In the genomic region with DNA sequence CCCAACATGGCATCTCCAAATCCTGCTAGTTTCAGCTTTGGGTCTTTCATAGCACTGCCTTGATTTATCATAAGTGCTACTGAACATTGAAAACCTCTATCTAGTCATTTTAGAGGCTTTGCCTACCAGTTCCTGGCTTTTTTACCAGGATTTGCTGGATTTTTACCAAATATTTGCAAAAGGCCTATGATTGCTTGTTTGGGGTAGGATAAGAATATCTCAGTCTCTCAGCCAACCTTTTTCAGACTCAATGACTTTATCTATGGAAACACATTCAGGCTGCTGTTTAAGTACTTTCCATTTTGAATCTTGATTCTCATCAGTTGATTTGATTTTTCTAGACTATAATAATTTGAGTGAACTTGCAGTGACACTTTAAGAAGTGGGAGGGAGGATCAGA, we compare ENCODE assay signal across 17 cellular contexts.
"Had no signal": no experiment of that assay in that cellular context is flagged by ENCODE, and none has a peak within 500 bp of the region (broad histone marks: within the 10 kb centered on the region; RNA-seq: fewer than 3 reads in every experiment).

No MANE protein-coding gene starts in this region.

- ATAC-seq: left ventricle myocardium superior, upper lobe of right lung had no signal

- H3K4me1 ChIP-seq: suprapubic skin, tibial artery, upper lobe of right lung had no signal

- H3K27me3 ChIP-seq: neutrophil, ovary, suprapubic skin, tibial artery, upper lobe of right lung had no signal

- H3K27ac ChIP-seq: neutrophil, ovary, suprapubic skin, tibial artery, upper lobe of right lung had no signal

- DNase-seq: activated B cell treated with CpG ODN at 0.5 μM for 24 hours; activated CD4-positive, alpha-beta T cell treated with anti-CD3 and anti-CD28 coated beads, Interleukin-2, amount 50 U/mL, for 1 hour; activated naive CD8-positive, alpha-beta T cell treated with anti-CD3 and anti-CD28 coated beads, Interleukin-2, amount 50 U/mL, for 24 hours; activated T-cell treated with anti-CD3 and anti-CD28 coated beads, Interleukin-2, amount 50 U/mL, for 48 hours; amygdala; central memory CD4-positive, alpha-beta T cell; left ventricle myocardium superior; naive B cell; nephron progenitor cell; ovary; retina; stimulated activated CD4-positive, alpha-beta T cell treated with anti-CD3 and anti-CD28 coated beads, Interleukin-2, amount 100 ng/mL, for 24 hours; stimulated activated naive CD4-positive, alpha-beta T cell; tibial artery; upper lobe of right lung had no signal

- H3K4me3 ChIP-seq: ovary, suprapubic skin, tibial artery, upper lobe of right lung had no signal

- H3K9me3 ChIP-seq: neutrophil, ovary, suprapubic skin, tibial artery, upper lobe of right lung had no signal

- H3K36me3 ChIP-seq: neutrophil, ovary, suprapubic skin, tibial artery, upper lobe of right lung had no signal
